In genomic region chr13:47708386-47708785, GRCh38 we compare ENCODE assay signal across 19 cellular contexts.
A peak's percentile ranks its signal among the peaks of the same experiment; 100 is the strongest.
DNase-seq lines count a peak whose midpoint lies in the region; ATAC-seq and TF ChIP-seq lines count a peak whose summit lies in the region.
"Had no signal": no experiment of that assay in that cellular context is flagged by ENCODE, and none has a peak within 500 bp of the region (broad histone marks: within the 10 kb centered on the region; RNA-seq: fewer than 3 reads in every experiment).

No MANE protein-coding gene starts in this region.

- peaks cover 0 to 4% (median 0%) of the 10 kb centered on the region in 3 donors for H3K27me3 Mint-ChIP-seq in immature natural killer cell (ENCODE audit: low read depth in 3 of 3)
- H3K27me3 Mint-ChIP-seq: dendritic cell treated with granulocyte-macrophage colony-stimulating factor and Interleukin-4, amounts not matched to agents 40 ng/mL and 50 ng/mL, for 4 days had no signal

- DNase-seq in Caki2 (ENCODE audit: low read depth): peak; percentile 3
- peak; percentile 36 for DNase-seq in LoVo (ENCODE audit: low spot score)
- peak; percentile 42 for DNase-seq in epithelial cell of esophagus (ENCODE audit: low read depth)
- DNase-seq in omental fat pad (ENCODE audit: low spot score): no peak
- DNase-seq in NCI-H1930 (lab: John Stamatoyannopoulos, UW): no peak
- no peak for DNase-seq in immature natural killer cell
- DNase-seq in DMS53 treated with DMSO at 0.1 percent for 48 hours (lab: John Stamatoyannopoulos, UW; ENCODE audit: unreplicated experiment): no peak
- DNase-seq: activated effector memory CD4-positive, alpha-beta T cell treated with anti-CD3 and anti-CD28 coated beads, Interleukin-2, amount 50 U/mL, for 16 hours; DMS79; natural killer cell; NCI-H1436 treated with DMSO at 0.1 percent for 48 hours; NCI-H526; Peyer's patch; thyroid gland had no signal

- in situ Hi-C loops in Caki2 (cut with HindIII; ENCODE audit: low pct_unique_long_range_greater_than_20kb, low sequenced_read_pairs): no loop called here

- TF ChIP-seq CTCF in epithelial cell of esophagus (IDR thresholded peaks at IDR 0.05; ENCODE audit: insufficient read depth, low read depth, low read length, missing control alignments) (no peak), omental fat pad (IDR thresholded peaks at IDR 0.05) (no peak)

- H3K36me3 Mint-ChIP-seq in immature natural killer cell: peaks cover 0 to 3% (median 0%) of the 10 kb centered on the region in 3 donors
- H3K36me3 Mint-ChIP-seq: natural killer cell had no signal

- no peaks in the 10 kb centered on the region for H3K4me1 Mint-ChIP-seq in immature natural killer cell
- H3K4me1 Mint-ChIP-seq: natural killer cell had no signal

- peaks cover 0 to 12% (median 4%) of the 10 kb centered on the region in 6 donors for H3K9me3 Mint-ChIP-seq in immature natural killer cell

- H3K4me3 Mint-ChIP-seq in immature natural killer cell: no peak overlapping the region
- H3K4me3 Mint-ChIP-seq: dendritic cell treated with granulocyte-macrophage colony-stimulating factor and Interleukin-4, amounts not matched to agents 40 ng/mL and 50 ng/mL, for 4 days; natural killer cell had no signal

- ATAC-seq in omental fat pad (ENCODE audit: low FRiP score) (peak; percentile 64), GM21717 (IDR thresholded peaks at IDR 0.05; ENCODE audit: unreplicated experiment) (no peak)
- ATAC-seq: GM12878, HCT116, natural killer cell had no signal

- no peak overlapping the region for H3K27ac Mint-ChIP-seq in immature natural killer cell
- H3K27ac Mint-ChIP-seq: dendritic cell treated with granulocyte-macrophage colony-stimulating factor and Interleukin-4, amounts not matched to agents 40 ng/mL and 50 ng/mL, for 4 days; natural killer cell had no signal

- H3K4me3 ChIP-seq in epithelial cell of esophagus (ENCODE audit: low read length): no peak overlapping the region
- H3K4me3 ChIP-seq: BLaER1, GM12878, Peyer's patch, thyroid gland had no signal

Comparison
In these comparisons a context has a peak if more than half of its experiments do, and no peak if none do; other contexts are left out.
1. DNase-seq: peak in Caki2 (single experiment), LoVo (single experiment) and epithelial cell of esophagus (single experiment); none in omental fat pad (single experiment), NCI-H1930 (0 of 2), immature natural killer cell (0 of 3) and DMS53 treated with DMSO at 0.1 percent for 48 hours (single experiment).